In the genomic region with DNA sequence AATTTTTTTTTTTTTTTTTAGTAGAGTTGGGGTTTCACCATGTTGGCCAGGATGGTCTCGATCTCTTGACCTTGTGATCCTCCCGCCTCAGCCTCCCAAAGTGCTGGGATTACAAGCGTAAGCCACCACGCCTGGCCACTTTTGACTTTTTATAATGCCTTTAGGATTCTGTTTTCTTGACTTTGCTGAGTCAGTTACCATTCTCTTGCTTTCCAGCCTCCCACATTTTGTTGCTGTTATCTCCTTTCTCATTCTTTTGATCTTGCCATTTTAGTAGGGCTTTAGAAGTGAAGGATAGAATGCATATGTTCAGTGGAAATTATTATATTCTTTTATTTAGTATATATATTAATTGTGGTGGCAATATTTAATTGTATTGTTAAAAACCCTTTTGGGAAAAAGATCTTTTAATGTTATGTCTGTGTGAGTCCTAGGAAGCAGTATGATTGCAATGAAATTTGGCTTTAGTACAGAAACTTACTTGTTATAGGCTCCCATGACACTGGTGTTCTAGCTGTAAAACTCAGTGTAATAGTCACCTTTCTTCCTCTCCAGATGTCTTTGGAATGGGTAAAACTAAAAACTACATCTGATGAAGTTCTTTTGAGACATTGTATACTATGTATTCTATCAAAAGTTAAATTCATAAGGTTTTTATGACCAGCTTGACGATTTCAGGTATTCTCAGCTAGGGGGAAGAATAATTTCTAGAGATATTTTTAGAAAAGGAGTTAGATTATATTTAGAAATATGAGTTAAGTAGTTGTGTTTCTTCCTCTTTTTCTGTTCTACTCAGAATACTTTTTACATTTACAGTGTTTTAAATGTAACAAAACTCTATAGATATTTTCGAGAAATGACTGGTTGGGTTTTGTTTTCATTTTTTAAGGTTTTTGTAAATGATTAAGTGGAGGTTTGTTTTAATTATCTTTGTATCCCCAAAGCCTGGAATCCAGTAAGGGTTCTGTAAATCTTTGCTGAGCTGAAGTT, we compare ENCODE assay signal across 14 cellular contexts.
DNase-seq lines count a peak whose midpoint lies in the region; ATAC-seq, FAIRE-seq and TF ChIP-seq lines count a peak whose summit lies in the region.
"Had no signal": no experiment of that assay in that cellular context is flagged by ENCODE, and none has a peak within 500 bp of the region (broad histone marks: within the 10 kb centered on the region; RNA-seq: fewer than 3 reads in every experiment).

No MANE protein-coding gene starts in this region.

- FAIRE-seq in GM18507 (lab: Jason Lieb, UNC), result peak; percentile 57

- H3K36me3 ChIP-seq in OCI-LY3 (replicated peaks; ENCODE audit: low read depth, low read length), result peaks cover 17% of the 10 kb centered on the region

- peaks cover 36% of the 10 kb centered on the region for H3K4me1 ChIP-seq in OCI-LY3 (ENCODE audit: low read length)
- H3K4me1 ChIP-seq: gastrocnemius medialis, spleen had no signal

- no peaks in the 10 kb centered on the region for H3K9me3 ChIP-seq in OCI-LY3 (ENCODE audit: insufficient read depth, low read length)
- H3K9me3 ChIP-seq: gastrocnemius medialis, mucosa of descending colon, spleen had no signal

- no peak overlapping the region for H2AFZ ChIP-seq in OCI-LY3 (ENCODE audit: low read depth, low read length)

- H3K4me2 ChIP-seq in OCI-LY3 (ENCODE audit: low read length), result peak overlapping the region; percentile 62

- H4K20me1 ChIP-seq in OCI-LY3 (ENCODE audit: insufficient read depth, low read length), result no peaks in the 10 kb centered on the region

- in situ Hi-C loops in G401 (cut with HindIII; ENCODE audit: low sequenced_read_pairs), result no loop called here

- peak overlapping the region; percentile 13; the same call in 1 of the 2 replicates for H3K4me3 ChIP-seq in OCI-LY3 (ENCODE audit: low read length)
- H3K4me3 ChIP-seq: gastrocnemius medialis, mucosa of descending colon, spleen had no signal

- ATAC-seq in GM21390 (IDR thresholded peaks at IDR 0.05; ENCODE audit: unreplicated experiment) (peak; percentile 52), HG03064 (IDR thresholded peaks at IDR 0.05; ENCODE audit: low read depth, unreplicated experiment) (peak; percentile 65)
- ATAC-seq: activated CD8-positive, alpha-beta T cell treated with anti-CD3 and anti-CD28 coated beads, Interleukin-2, amount 10 ng/mL, durations not matched to agents 7 days and 5 days; activated naive CD8-positive, alpha-beta T cell treated with anti-CD3 and anti-CD28 coated beads, Interleukin-2, amount 50 U/mL, for 24 hours; gastrocnemius medialis; mucosa of descending colon had no signal

- peak overlapping the region; percentile 51 for H3K27ac ChIP-seq in OCI-LY3 (ENCODE audit: low read length)
- H3K27ac ChIP-seq: gastrocnemius medialis, spleen had no signal

- TF ChIP-seq CTCF in OCI-LY3 (IDR thresholded peaks at IDR 0.05; ENCODE audit: low read depth, low read length), result no peak

- H3K79me2 ChIP-seq in OCI-LY3 (ENCODE audit: low read length), result no peaks in the 10 kb centered on the region

- DNase-seq in GM18507 (ENCODE audit: extremely low spot score, insufficient read length, low read depth), result no peak
- no peak for DNase-seq in G401 (ENCODE audit: low spot score)
- no peak for DNase-seq in hypothalamus (lab: John Stamatoyannopoulos, UW)
- no peak for DNase-seq in epidermal melanocyte (ENCODE audit: insufficient read length, low spot score)
- DNase-seq in cortex of kidney (lab: John Stamatoyannopoulos, UW), result no peak
- DNase-seq: activated CD8-positive, alpha-beta T cell treated with anti-CD3 and anti-CD28 coated beads, Interleukin-2, amount 10 ng/mL, durations not matched to agents 7 days and 5 days; activated naive CD8-positive, alpha-beta T cell treated with anti-CD3 and anti-CD28 coated beads, Interleukin-2, amount 50 U/mL, for 24 hours; gastrocnemius medialis; KG1; mucosa of descending colon; spleen had no signal

- no peaks in the 10 kb centered on the region for H3K27me3 ChIP-seq in OCI-LY3 (ENCODE audit: low read depth, low read length)
- H3K27me3 ChIP-seq: gastrocnemius medialis, spleen had no signal

- H3K9ac ChIP-seq in OCI-LY3 (ENCODE audit: low read length), result no peak overlapping the region
